ENCODE assay signal across 9 cellular contexts in genomic region chr5:126449751-126450271, GRCh38. TPM values are rescaled to one million over a fixed set of nuclear protein-coding genes. Genes with fewer than 3 reads are reported as not detected.
A peak's percentile ranks its signal among the peaks of the same experiment; 100 is the strongest.
DNase-seq lines count a peak whose midpoint lies in the region; ATAC-seq and TF ChIP-seq lines count a peak whose summit lies in the region.
"Had no signal": no experiment of that assay in that cellular context is flagged by ENCODE, and none has a peak within 500 bp of the region (broad histone marks: within the 10 kb centered on the region; RNA-seq: fewer than 3 reads in every experiment).

No MANE protein-coding gene starts in this region.

- peak overlapping the region; percentile 51 for H2BK15ac ChIP-seq in IMR-90 (ENCODE audit: low read depth, low read length)

- H4K8ac ChIP-seq in IMR-90 (ENCODE audit: low read depth in 2 of 2, low read length in 2 of 2): peak overlapping the region; percentile 67 to 68; a peak in 3 of 4 replicates

- H3K9me1 ChIP-seq in IMR-90 (ENCODE audit: insufficient read depth, low read length): peaks cover 21% of the 10 kb centered on the region

- ATAC-seq in GM21381 (IDR thresholded peaks at IDR 0.05; ENCODE audit: unreplicated experiment) (peak; percentile 83), IMR-90 (ENCODE audit: low read depth) (peak; percentile 27), sciatic nerve (peak; percentile 78)

- peak overlapping the region; percentile 73 for H4K5ac ChIP-seq in IMR-90 (ENCODE audit: low read depth, low read length)

- POLR2A ChIA-PET in IMR-90 (lab: Charles Lee; ENCODE audit: unreplicated experiment) (interaction anchor here (0.6 kb wide), 1 partner anchor 112 kb away, joined by 3 read pairs; no protein-coding TSS in a partner anchor), A673 (lab: Charles Lee; ENCODE audit: low non-redundant PET) (no interaction called here)

- H3K9ac ChIP-seq in IMR-90 (ENCODE audit: low read depth, low read length): peak overlapping the region; percentile 31; the same call in 1 of the 2 replicates

- peaks cover 40 to 75% of the 10 kb centered on the region in 2 experiments for H3K79me1 ChIP-seq in IMR-90 (ENCODE audit: low read depth in 1 of 2, low read length in 2 of 2)

- dilution Hi-C loops in IMR-90 (cut with HindIII; ENCODE audit: low sequenced_read_pairs, unreplicated experiment): no loop called here

- in situ Hi-C loops in IMR-90 (cut with MboI; ENCODE audit: low sequenced_read_pairs): no loop called here

- CTCF ChIA-PET in IMR-90 (lab: Yijun Ruan, JAX) (interaction anchor here (1.0 kb wide), 1 partner anchor 78 kb away, joined by 3 read pairs; no protein-coding TSS in a partner anchor), A673 (lab: Charles Lee) (no interaction called here)

- TF ChIP-seq EP300 in esophagus muscularis mucosa (IDR thresholded peaks at IDR 0.05): no peak

- H2AK9ac ChIP-seq in IMR-90 (replicated peaks; ENCODE audit: low read depth, low read length, poor library complexity): no peak overlapping the region

- no peaks in the 10 kb centered on the region for H3K9me3 ChIP-seq in IMR-90 (ENCODE audit: control insufficient read depth, insufficient read depth, low read length)
- H3K9me3 ChIP-seq in esophagus muscularis mucosa: no peaks in the 10 kb centered on the region
- H3K9me3 ChIP-seq in A673 (ENCODE audit: low read depth, low read length, poor library complexity, severe bottlenecking): no peaks in the 10 kb centered on the region
- H3K9me3 ChIP-seq: neutrophil had no signal

- peak overlapping the region; percentile 40 for H2BK20ac ChIP-seq in IMR-90 (ENCODE audit: low read depth, low read length)

- H3K36me3 ChIP-seq in IMR-90 (ENCODE audit: control insufficient read depth, insufficient read depth, low read length) (no peaks in the 10 kb centered on the region), esophagus muscularis mucosa (peaks cover 0 to 23% (median 0%) of the 10 kb centered on the region in 4 donors), A673 (ENCODE audit: insufficient read depth, low read length, poor library complexity, severe bottlenecking) (no peaks in the 10 kb centered on the region)
- H3K36me3 ChIP-seq: neutrophil had no signal

- peak overlapping the region; percentile 67 for H2BK120ac ChIP-seq in IMR-90 (ENCODE audit: low read depth, low read length)

- TF ChIP-seq POLR2A in IMR-90 (IDR thresholded peaks at IDR 0.05; ENCODE audit: low read depth, low read length) (peak; percentile 64; the same call in 1 of the 2 replicates), esophagus muscularis mucosa (IDR thresholded peaks at IDR 0.05; ENCODE audit: low read depth) (no peak)

- intact Hi-C loops in IMR-90 (cut with micrococcal nuclease): no loop called here
- intact Hi-C loops in esophagus muscularis mucosa (cut with DNase I): no loop called here
- intact Hi-C loops in sciatic nerve (cut with DNase I): no loop called here
- intact Hi-C loops in A673 (cut with micrococcal nuclease; ENCODE audit: unreplicated experiment): no loop called here

- 56% methylated on average over 3 of the region's 8 CpGs; no CpG with 5 or more reads in 1 of the 2 experiments for WGBS in IMR-90 (ENCODE audit: extremely low coverage in 2 of 2, insufficient read length in 1 of 2), 2 experiments
- 41% methylated on average over 8 of the region's 8 CpGs for WGBS in esophagus muscularis mucosa

- peak overlapping the region; percentile 24 for H3K4ac ChIP-seq in IMR-90 (ENCODE audit: low read depth, low read length)

- H2BK5ac ChIP-seq in IMR-90 (ENCODE audit: low read depth, low read length, poor library complexity, severe bottlenecking): peak overlapping the region; percentile 66

- H2AK5ac ChIP-seq in IMR-90 (ENCODE audit: low read depth, low read length): peak overlapping the region; percentile 63; the same call in 1 of the 2 replicates

- H3K27ac ChIP-seq in IMR-90 (ENCODE audit: insufficient read depth, low read length) (peak overlapping the region; percentile 41), esophagus muscularis mucosa (replicated peaks in 1 of 4) (peak overlapping the region in 3 of 4 donors; percentile 26 to 56 (median 45)), A673 (ENCODE audit: low read depth, low read length, poor library complexity, severe bottlenecking) (no peak overlapping the region)
- H3K27ac ChIP-seq: neutrophil had no signal

- H3K27me3 ChIP-seq in IMR-90 (ENCODE audit: control insufficient read depth, insufficient read depth, low read length) (no peaks in the 10 kb centered on the region), esophagus muscularis mucosa (no peaks in the 10 kb centered on the region), A673 (replicated peaks; ENCODE audit: insufficient read depth, low read depth, low read length, poor library complexity) (no peaks in the 10 kb centered on the region)
- H3K27me3 ChIP-seq: neutrophil had no signal

- 0 out of 2 replicates have a peak, but pooled peaks have one; percentile 5 for TF ChIP-seq RAD21 in IMR-90 (IDR thresholded peaks at IDR 0.05; ENCODE audit: low read length)

- BruUV-seq in IMR-90 (replicated peaks; lab: Mats Ljungman, UMichigan) (no TSS peak), A673 (replicated peaks; lab: Mats Ljungman, UMichigan) (no TSS peak)

- peak overlapping the region; percentile 40 for H4K91ac ChIP-seq in IMR-90 (ENCODE audit: insufficient read depth, low read depth, low read length)

- H3K4me3 ChIP-seq in IMR-90 (ENCODE audit: insufficient read depth, low read depth, low read length) (no peak overlapping the region), esophagus muscularis mucosa (no peak overlapping the region), A673 (ENCODE audit: low read depth, low read length, poor library complexity, severe bottlenecking) (no peak overlapping the region)

- peak overlapping the region; percentile 85 for H3K4me2 ChIP-seq in IMR-90 (ENCODE audit: low read depth, low read length)

- H3K18ac ChIP-seq in IMR-90 (ENCODE audit: low read depth, low read length): peak overlapping the region; percentile 18; the same call in 1 of the 2 replicates

- peak overlapping the region; percentile 67 for H2AFZ ChIP-seq in IMR-90 (replicated peaks; ENCODE audit: low read length, poor library complexity)

- DNase-seq in CD1c-positive myeloid dendritic cell (ENCODE audit: extremely low spot score) (peak; percentile 6), IMR-90 (peak; percentile 77), esophagus muscularis mucosa (ENCODE audit: extremely low spot score) (no peak), sciatic nerve (ENCODE audit: low spot score) (no peak), NCI-H1417 treated with DMSO at 0.1 percent for 48 hours (lab: John Stamatoyannopoulos, UW) (no peak), A673 (ENCODE audit: low spot score) (no peak)
- peak; percentile 27 to 44 for DNase-seq in activated CD8-positive, alpha-beta memory T cell treated with anti-CD3 and anti-CD28 coated beads for 4 hours (ENCODE audit: low read depth in 2 of 2)

- peak overlapping the region; percentile 65 for H3K56ac ChIP-seq in IMR-90 (ENCODE audit: extremely low read depth, insufficient read depth, low read length)

- H3K14ac ChIP-seq in IMR-90 (replicated peaks; ENCODE audit: low read depth, low read length): peak overlapping the region; percentile 41

- TF ChIP-seq CTCF in IMR-90 (conservative IDR thresholded peaks at IDR 0.05; ENCODE audit: low read depth, low read length) (no peak), esophagus muscularis mucosa (IDR thresholded peaks at IDR 0.05) (no peak), A673 (conservative IDR thresholded peaks at IDR 0.05; ENCODE audit: low read depth, low read length) (no peak)

- peak overlapping the region; percentile 86; the same call in 1 of the 2 replicates for H3K23ac ChIP-seq in IMR-90 (ENCODE audit: low read depth, low read length)

- peaks cover 17% of the 10 kb centered on the region for H3K4me1 ChIP-seq in IMR-90 (ENCODE audit: control insufficient read depth, insufficient read depth, low read length)
- H3K4me1 ChIP-seq in esophagus muscularis mucosa: peaks cover 23 to 47% (median 34%) of the 10 kb centered on the region in 4 donors
- no peaks in the 10 kb centered on the region for H3K4me1 ChIP-seq in A673 (ENCODE audit: insufficient read depth, low read length, poor library complexity, severe bottlenecking)

- H4K20me1 ChIP-seq in IMR-90 (ENCODE audit: insufficient read depth, low read length): no peaks in the 10 kb centered on the region

TF ChIP-seq in IMR-90, 13 proteins besides CTCF, POLR2A, EP300 and RAD21 (continues in another document):
- TF ChIP-seq MAZ (IDR thresholded peaks at IDR 0.05; ENCODE audit: borderline replicate concordance, low read depth, low read length): no peak
- no peak for TF ChIP-seq SMC3 (IDR thresholded peaks at IDR 0.05; ENCODE audit: low read depth, low read length)
- TF ChIP-seq BHLHE40 (IDR thresholded peaks at IDR 0.05; ENCODE audit: low read depth, low read length): no peak
- TF ChIP-seq NFE2L2 (IDR thresholded peaks at IDR 0.05; ENCODE audit: low read depth, low read length): no peak
- TF ChIP-seq RCOR1 (IDR thresholded peaks at IDR 0.05; ENCODE audit: insufficient replicate concordance, low read length): no peak
- no peak for TF ChIP-seq USF2 (IDR thresholded peaks at IDR 0.05; ENCODE audit: low read depth, low read length)
- no peak for TF ChIP-seq MXI1 (IDR thresholded peaks at IDR 0.05; ENCODE audit: borderline replicate concordance, low read depth, low read length)
- TF ChIP-seq RFX5 (IDR thresholded peaks at IDR 0.05; ENCODE audit: low read depth, low read length): no peak
- no peak for TF ChIP-seq CHD1 (IDR thresholded peaks at IDR 0.05; ENCODE audit: low read depth, low read length)
- TF ChIP-seq MAFK (IDR thresholded peaks at IDR 0.05; ENCODE audit: low read depth, low read length): no peak

RNA-seq across cellular contexts. Expression of gene GRAMD2B, which starts 26.6 kb away (rescaled TPM):
- total RNA-seq in IMR-90 (2012; rRNA removed) (15.8 and 20.3 TPM in 2 replicates), esophagus muscularis mucosa (10 to 100 TPM; 37.9 to 76.5 (median 49.4) TPM), sciatic nerve (42.3 TPM), A673 (2021) (2.1 and 2.6 TPM in 2 replicates)
- 13.9 and 15.6 TPM in 2 replicates for polyA plus RNA-seq in IMR-90 (2012; rRNA removed)
- polyA plus RNA-seq in IMR-90 (2012; cell fraction: cytosol; rRNA removed): 8.8 and 14.3 TPM in 2 replicates
- 8.5 and 26.6 TPM in 2 replicates for polyA plus RNA-seq in IMR-90 (2012; cell fraction: nucleus; rRNA removed; ENCODE audit: low replicate concordance)

Comparison
In these comparisons a context has a peak if more than half of its experiments do, and no peak if none do; other contexts are left out.
1. DNase-seq: peak in CD1c-positive myeloid dendritic cell (single experiment), IMR-90 (single experiment) and activated CD8-positive, alpha-beta memory T cell treated with anti-CD3 and anti-CD28 coated beads for 4 hours (2 of 2); none in esophagus muscularis mucosa (single experiment), sciatic nerve (single experiment), NCI-H1417 treated with DMSO at 0.1 percent for 48 hours (single experiment) and A673 (single experiment).
2. ATAC-seq: peak in every context shown above with its lines; median percentile 83 in GM21381; 78 in sciatic nerve; 27 in IMR-90.